In the genomic region with DNA sequence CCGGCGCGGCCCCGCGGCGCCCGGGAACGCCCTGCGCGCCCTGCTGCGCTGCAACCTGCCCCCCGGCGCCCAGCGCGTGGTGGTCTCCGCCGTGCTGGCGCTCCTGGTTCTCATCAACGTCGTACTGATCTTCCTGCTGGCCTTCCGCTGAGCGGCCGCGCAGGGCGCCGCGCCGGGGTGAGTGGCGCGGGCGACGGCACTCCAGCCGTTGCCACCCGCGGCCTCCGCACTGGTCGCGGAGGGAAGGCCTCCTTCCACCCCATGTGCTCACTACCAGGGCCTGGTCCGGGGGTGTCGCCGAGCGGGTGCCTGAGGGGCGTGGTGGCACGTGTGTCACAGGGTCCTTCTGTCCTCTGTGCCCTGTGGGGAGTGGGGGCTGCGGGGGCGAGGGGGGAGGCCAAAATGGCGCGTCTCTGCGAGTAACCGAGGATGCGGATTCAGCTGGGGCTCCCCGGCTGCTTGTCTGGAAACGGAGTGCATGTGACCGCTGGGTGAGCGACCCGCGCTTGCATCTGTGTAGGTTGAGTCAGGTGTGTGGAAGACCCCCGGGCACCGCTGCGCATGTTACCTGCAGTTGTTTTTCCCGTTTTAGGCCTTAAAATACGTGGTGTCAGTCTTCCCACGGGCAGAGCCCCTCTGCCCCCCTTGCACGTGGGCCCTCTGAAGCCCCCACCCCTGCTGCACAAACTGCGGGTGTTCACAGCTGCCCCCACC, we compare ENCODE assay signal across 1 cellular context.
TF ChIP-seq lines count a peak whose summit lies in the region.

No MANE protein-coding gene starts in this region.

TF ChIP-seq in H1, 55 proteins besides CTCF, POLR2A, EP300 and RAD21 (continued from another document):
- TF ChIP-seq, protein P1, sequence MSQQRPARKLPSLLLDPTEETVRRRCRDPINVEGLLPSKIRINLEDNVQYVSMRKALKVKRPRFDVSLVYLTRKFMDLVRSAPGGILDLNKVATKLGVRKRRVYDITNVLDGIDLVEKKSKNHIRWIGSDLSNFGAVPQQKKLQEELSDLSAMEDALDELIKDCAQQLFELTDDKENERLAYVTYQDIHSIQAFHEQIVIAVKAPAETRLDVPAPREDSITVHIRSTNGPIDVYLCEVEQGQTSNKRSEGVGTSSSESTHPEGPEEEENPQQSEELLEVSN (IDR thresholded peaks at IDR 0.05): no peak
- TF ChIP-seq FOSL1 (IDR thresholded peaks at IDR 0.05; ENCODE audit: insufficient read depth, low read depth, low read length) (no peak), RBBP5 (IDR thresholded peaks at IDR 0.05; ENCODE audit: borderline replicate concordance, low read depth, low read length) (peak; percentile 87; the same call in 1 of the 2 replicates), CBX5 (IDR thresholded peaks at IDR 0.05; ENCODE audit: low read depth, low read length) (no peak), MAFK (IDR thresholded peaks at IDR 0.05; ENCODE audit: low read depth, low read length) (no peak), BCL11A (IDR thresholded peaks at IDR 0.05; ENCODE audit: low read depth in 2 of 2, low read length in 2 of 2) (no peak), EGR1 (IDR thresholded peaks at IDR 0.05; ENCODE audit: borderline replicate concordance, low read depth, low read length) (no peak), BACH1 (IDR thresholded peaks at IDR 0.05; ENCODE audit: low read length) (no peak), BRCA1 (IDR thresholded peaks at IDR 0.05; ENCODE audit: low read depth, low read length) (no peak), PHF8 (conservative IDR thresholded peaks at IDR 0.05; ENCODE audit: low read depth, low read length) (peak; percentile 47; the same call in 1 of the 2 replicates), NANOG (IDR thresholded peaks at IDR 0.05; ENCODE audit: insufficient read depth, low read depth, low read length, poor library complexity, severe bottlenecking) (no peak), SP1 (IDR thresholded peaks at IDR 0.05; ENCODE audit: low read depth, low read length) (no peak), ZNF274 (IDR thresholded peaks at IDR 0.05; ENCODE audit: borderline replicate concordance, extremely low read depth, low read length) (no peak), TEAD4 (IDR thresholded peaks at IDR 0.05; ENCODE audit: low read depth, low read length) (no peak), EZH2 (IDR thresholded peaks at IDR 0.05; ENCODE audit: low read depth, low read length, severe bottlenecking) (no peak), TBP (IDR thresholded peaks at IDR 0.05; ENCODE audit: low read depth, low read length) (no peak), KDM4A (IDR thresholded peaks at IDR 0.05; ENCODE audit: low read depth, low read length, severe bottlenecking) (peak; percentile 26), POU5F1 (IDR thresholded peaks at IDR 0.05; ENCODE audit: low read depth, low read length) (no peak), TAF1 (IDR thresholded peaks at IDR 0.05; ENCODE audit: low read depth, low read length) (no peak)
- TF ChIP-seq, protein P2, sequence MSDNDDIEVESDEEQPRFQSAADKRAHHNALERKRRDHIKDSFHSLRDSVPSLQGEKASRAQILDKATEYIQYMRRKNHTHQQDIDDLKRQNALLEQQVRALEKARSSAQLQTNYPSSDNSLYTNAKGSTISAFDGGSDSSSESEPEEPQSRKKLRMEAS (IDR thresholded peaks at IDR 0.05): peak; percentile 69; the same call in 1 of the 2 replicates
